ENCODE assay signal across 32 cellular contexts in genomic region chr3:72232777-72233176, GRCh38.
DNase-seq lines count a peak whose midpoint lies in the region; ATAC-seq and TF ChIP-seq lines count a peak whose summit lies in the region.
"Had no signal": no experiment of that assay in that cellular context is flagged by ENCODE, and none has a peak within 500 bp of the region (broad histone marks: within the 10 kb centered on the region; RNA-seq: fewer than 3 reads in every experiment).

No MANE protein-coding gene starts in this region.

- no peak overlapping the region for H3K4me3 ChIP-seq in OCI-LY7 (ENCODE audit: low read depth, low read length, poor library complexity, severe bottlenecking)
- H3K4me3 ChIP-seq in endodermal cell (ENCODE audit: low read length) = no peak overlapping the region
- H3K4me3 ChIP-seq: cardiac muscle cell, coronary artery, left ventricle myocardium inferior, pancreas, SJSA1, skin epidermis, testis had no signal

- no peak overlapping the region for H3K4me2 ChIP-seq in OCI-LY7 (ENCODE audit: low read length)
- H3K4me2 ChIP-seq: KMS-11 had no signal

- no peaks in the 10 kb centered on the region for H4K20me1 ChIP-seq in OCI-LY7 (ENCODE audit: insufficient read depth, low read length)

- H3K36me3 ChIP-seq in OCI-LY7 (ENCODE audit: insufficient read depth, low read length) (no peaks in the 10 kb centered on the region), endodermal cell (ENCODE audit: control insufficient read depth, insufficient read depth, low read length) (no peaks in the 10 kb centered on the region)
- H3K36me3 ChIP-seq: cardiac muscle cell, left ventricle myocardium inferior, pancreas, SJSA1 had no signal

- POLR2A ChIA-PET in OCI-LY7 (lab: Charles Lee) = interaction anchor here (0.6 kb wide), 1 partner anchor 11 kb away, joined by 3 read pairs; no protein-coding TSS in a partner anchor

- no peak for ATAC-seq in GM18502 (IDR thresholded peaks at IDR 0.05; ENCODE audit: poor library complexity, unreplicated experiment)
- ATAC-seq: effector memory CD8-positive, alpha-beta T cell; esophagus mucosa; pancreas had no signal

- no peak overlapping the region for H3K27ac ChIP-seq in OCI-LY7 (ENCODE audit: low read depth, low read length, poor library complexity, severe bottlenecking)
- H3K27ac ChIP-seq in endodermal cell (ENCODE audit: low read depth, low read length) = no peak overlapping the region
- H3K27ac ChIP-seq: 22Rv1, cardiac muscle cell, coronary artery, HL-60, KMS-11, left ventricle myocardium inferior, pancreas, RWPE1, SJSA1, skin epidermis had no signal

- H3K4me1 ChIP-seq in OCI-LY7 (ENCODE audit: insufficient read depth, low read length, poor library complexity, severe bottlenecking) (no peaks in the 10 kb centered on the region), endodermal cell (ENCODE audit: control insufficient read depth, insufficient read depth, low read length) (no peaks in the 10 kb centered on the region)
- H3K4me1 ChIP-seq: pancreas had no signal

- H2AFZ ChIP-seq in OCI-LY7 (ENCODE audit: low read length) = no peak overlapping the region

- peaks cover 3% of the 10 kb centered on the region for H3K4me1 Mint-ChIP-seq in endodermal cell

- H3K27me3 Mint-ChIP-seq in endodermal cell (ENCODE audit: insufficient read depth) = peaks cover 34% of the 10 kb centered on the region

- TF ChIP-seq CTCF in OCI-LY7 (conservative IDR thresholded peaks at IDR 0.05; ENCODE audit: low read length) (peak; percentile 35; the same call in 1 of the 2 replicates), endodermal cell (conservative IDR thresholded peaks at IDR 0.05) (peak; percentile 50)

- no peaks in the 10 kb centered on the region for H3K36me3 Mint-ChIP-seq in endodermal cell (ENCODE audit: low read depth)

- no peak overlapping the region for H3K27ac Mint-ChIP-seq in endodermal cell
- H3K27ac Mint-ChIP-seq: activated T-cell treated with anti-CD3 and anti-CD28 coated beads, Interleukin-2, amount 50 U/mL, for 24 hours; effector memory CD8-positive, alpha-beta T cell had no signal

- intact Hi-C loops in OCI-LY7 (cut with micrococcal nuclease; ENCODE audit: unreplicated experiment) = no loop called here

- H3K9me2 ChIP-seq in OCI-LY7 (ENCODE audit: insufficient read depth, low read length) = no peaks in the 10 kb centered on the region

- in situ Hi-C loops in ACHN (cut with HindIII; ENCODE audit: low pct_ligation_motif_present, low pct_unique_long_range_greater_than_20kb, low sequenced_read_pairs) = no loop called here

- DNase-seq in NCI-H82 (lab: John Stamatoyannopoulos, UW) (peak; percentile 10), NCI-H82 treated with DMSO at 0.1 percent for 48 hours (lab: John Stamatoyannopoulos, UW; ENCODE audit: unreplicated experiment) (no peak), OCI-LY7 (ENCODE audit: low spot score) (peak; percentile 38), endodermal cell (no peak), cerebellum (ENCODE audit: low spot score) (no peak), ACHN (no peak), NCI-H2171 treated with DMSO at 0.1 percent for 48 hours (lab: John Stamatoyannopoulos, UW) (no peak)
- DNase-seq: activated CD4-positive, alpha-beta T cell treated with anti-CD3 and anti-CD28 coated beads, Interleukin-2, amount 50 U/mL, for 1 hour; activated T-cell treated with anti-CD3 and anti-CD28 coated beads, Interleukin-2, amount 50 U/mL, for 24 hours; DMS153; effector memory CD8-positive, alpha-beta T cell; H7; head of caudate nucleus; left ventricle myocardium inferior; mesenchymal stem cell; NCI-H1417 treated with DMSO at 0.1 percent for 48 hours; NCI-H2029 treated with DMSO at 0.1 percent for 48 hours; NCI-H226; NCI-H526 treated with DMSO at 0.1 percent for 48 hours; pancreas; stimulated activated naive CD4-positive, alpha-beta T cell treated with Interleukin-2 at 50 U/mL for 16 hours; testis had no signal

- no peaks in the 10 kb centered on the region for H3K79me2 ChIP-seq in OCI-LY7 (ENCODE audit: insufficient read depth, low read depth, low read length)

- H3K27me3 ChIP-seq in endodermal cell (ENCODE audit: control insufficient read depth, insufficient read depth, low read length, poor library complexity, severe bottlenecking) = no peaks in the 10 kb centered on the region
- H3K27me3 ChIP-seq: cardiac muscle cell, pancreas, SJSA1, testis had no signal

- no peak overlapping the region for H3K4me3 Mint-ChIP-seq in endodermal cell
- H3K4me3 Mint-ChIP-seq: activated T-cell treated with anti-CD3 and anti-CD28 coated beads, Interleukin-2, amount 50 U/mL, for 24 hours; effector memory CD8-positive, alpha-beta T cell had no signal

- WGBS in endodermal cell (ENCODE audit: insufficient coverage in 1 of 2, insufficient read length in 1 of 2), 2 experiments = 83 to 84% methylated on average over 5 to 6 of the region's 6 CpGs

- BruUV-seq in OCI-LY7 (replicated peaks; lab: Mats Ljungman, UMichigan) = no TSS peak

- H3K9me3 Mint-ChIP-seq in endodermal cell = peaks cover 4% of the 10 kb centered on the region
- H3K9me3 Mint-ChIP-seq: activated T-cell treated with anti-CD3 and anti-CD28 coated beads, Interleukin-2, amount 50 U/mL, for 24 hours; effector memory CD8-positive, alpha-beta T cell had no signal

- no peak overlapping the region for H3K9ac ChIP-seq in endodermal cell (ENCODE audit: extremely low read depth, low read length, poor library complexity, severe bottlenecking)
- H3K9ac ChIP-seq: KMS-11 had no signal

- CTCF ChIA-PET in OCI-LY7 (lab: Charles Lee; ENCODE audit: unreplicated experiment) = no interaction called here

- H3K9me3 ChIP-seq in OCI-LY7 (ENCODE audit: low read length) (no peaks in the 10 kb centered on the region), endodermal cell (ENCODE audit: control insufficient read depth, low read length) (no peaks in the 10 kb centered on the region)
- H3K9me3 ChIP-seq: left ventricle myocardium inferior, pancreas, SJSA1, testis had no signal

Comparison
In these comparisons a context has a peak if more than half of its experiments do, and no peak if none do; other contexts are left out.
1. DNase-seq: peak in NCI-H82 (single experiment) and OCI-LY7 (single experiment); none in NCI-H82 treated with DMSO at 0.1 percent for 48 hours (single experiment), endodermal cell (single experiment), cerebellum (single experiment), ACHN (single experiment) and NCI-H2171 treated with DMSO at 0.1 percent for 48 hours (single experiment).